ENCODE assay signal across 16 cellular contexts in the genomic region with DNA sequence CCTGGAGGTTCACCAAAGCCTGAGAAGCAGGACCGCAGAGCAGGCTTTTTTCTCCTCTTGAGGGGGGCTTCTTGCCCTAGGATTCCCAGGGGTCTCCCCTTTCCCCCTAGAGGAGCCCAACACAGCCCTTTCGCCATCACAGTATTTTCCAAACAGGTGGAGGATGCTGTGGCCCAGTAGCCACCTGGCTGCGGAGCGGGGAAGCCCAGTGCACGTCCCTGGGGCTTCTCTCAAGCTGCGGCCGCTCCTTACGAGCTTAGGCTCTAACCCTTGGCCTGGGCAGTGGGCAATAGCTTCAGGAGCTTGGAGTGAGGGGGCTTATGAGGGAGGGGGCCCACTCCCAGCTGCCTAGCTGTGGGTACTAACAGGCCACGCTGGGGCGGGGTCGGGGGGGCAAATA. TPM values are rescaled to one million over a fixed set of nuclear protein-coding genes. Genes with fewer than 3 reads are reported as not detected.
"Had no signal": no experiment of that assay in that cellular context is flagged by ENCODE, and none has a peak within 500 bp of the region (broad histone marks: within the 10 kb centered on the region; RNA-seq: fewer than 3 reads in every experiment).

No MANE protein-coding gene starts in this region.

- H3K27ac ChIP-seq: neutrophil, suprapubic skin, VCaP had no signal

- H3K36me3 ChIP-seq: neutrophil, suprapubic skin had no signal

- H3K27me3 ChIP-seq: dorsolateral prefrontal cortex, suprapubic skin had no signal

- DNase-seq: activated CD4-positive, alpha-beta memory T cell treated with anti-CD3 and anti-CD28 coated beads, Interleukin-2, amount 10 ng/mL, durations not matched to agents 7 days and 5 days; activated CD4-positive, alpha-beta T cell treated with anti-CD3 and anti-CD28 coated beads for 36 hours; activated gamma-delta T cell; activated naive CD8-positive, alpha-beta T cell treated with anti-CD3 and anti-CD28 coated beads for 36 hours; activated T-cell treated with anti-CD3 and anti-CD28 coated beads, Interleukin-2, amount 50 U/mL, for 48 hours; dorsolateral prefrontal cortex; foreskin melanocyte; naive B cell; stimulated activated naive CD4-positive, alpha-beta T cell; T-helper 9 cell had no signal

- H3K4me1 ChIP-seq: suprapubic skin had no signal

- FAIRE-seq: endometrium, keratinocyte had no signal

- H3K9me3 ChIP-seq: neutrophil, suprapubic skin had no signal

- H3K4me3 ChIP-seq: dorsolateral prefrontal cortex, smooth muscle cell, suprapubic skin had no signal

- ATAC-seq: activated CD4-positive, alpha-beta T cell treated with anti-CD3 and anti-CD28 coated beads for 36 hours had no signal

- H3K4me2 ChIP-seq: smooth muscle cell had no signal

RNA-seq across cellular contexts. Expression of a gene that starts 11.6 kb away (rescaled TPM):
- total RNA-seq: activated CD4-positive, alpha-beta memory T cell treated with anti-CD3 and anti-CD28 coated beads, Interleukin-2, amount 10 ng/mL, durations not matched to agents 7 days and 5 days; activated naive CD8-positive, alpha-beta T cell treated with anti-CD3 and anti-CD28 coated beads for 36 hours; smooth muscle cell had no signal
- polyA plus RNA-seq: keratinocyte, smooth muscle cell had no signal

RNA-seq across cellular contexts. Expression of a gene that starts 43.6 kb away (rescaled TPM):
- total RNA-seq: activated CD4-positive, alpha-beta memory T cell treated with anti-CD3 and anti-CD28 coated beads, Interleukin-2, amount 10 ng/mL, durations not matched to agents 7 days and 5 days had no signal
